In the genomic region with DNA sequence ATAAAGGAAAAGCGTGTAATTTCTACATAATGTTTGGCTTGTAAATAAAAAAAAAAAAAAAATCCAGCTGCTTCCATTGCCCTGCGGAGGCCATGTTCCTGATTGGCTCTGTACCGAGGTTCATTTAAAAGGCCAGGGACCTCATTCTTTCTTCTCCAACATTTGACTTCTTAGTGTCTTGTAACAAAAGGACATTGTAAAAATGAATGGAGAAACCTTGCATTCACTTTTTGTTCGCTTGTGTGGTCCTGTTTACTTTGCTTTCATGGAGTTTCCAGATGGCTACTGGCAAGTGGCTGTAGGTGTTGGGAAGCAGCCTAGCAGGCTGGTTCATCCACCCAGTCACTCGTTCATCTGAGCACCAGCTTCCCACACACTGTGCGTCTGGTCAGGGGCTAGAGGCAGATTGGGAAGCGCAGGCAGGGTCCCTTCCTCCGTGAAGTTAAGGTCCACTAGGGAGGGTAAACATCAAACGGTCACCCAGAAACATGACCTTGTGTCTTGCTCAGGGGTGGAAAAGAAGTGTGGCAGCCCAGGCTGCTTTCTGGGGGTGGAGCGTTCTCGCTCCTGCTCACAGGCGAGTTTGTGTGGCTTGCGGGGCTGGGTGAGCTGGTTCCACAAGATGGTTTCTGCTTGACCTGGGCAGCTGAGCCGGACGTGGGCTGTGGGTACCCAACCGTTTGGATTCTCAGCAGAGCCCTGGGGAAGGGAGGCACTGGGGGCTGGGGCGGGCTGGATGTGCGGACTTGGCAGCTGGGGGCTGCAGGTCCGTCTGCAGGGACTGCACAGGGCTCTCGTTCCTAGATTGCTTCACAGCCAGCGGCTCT, we compare ENCODE assay signal across 1 cellular context.
TF ChIP-seq lines count a peak whose summit lies in the region.

No MANE protein-coding gene starts in this region.

TF ChIP-seq in WTC11, 78 proteins besides CTCF, POLR2A, EP300 and RAD21 (continued from another document):
- TF ChIP-seq OVOL2 (CRISPR knock-in tag; IDR thresholded peaks at IDR 0.05; ENCODE audit: borderline replicate concordance) = no peak
- TF ChIP-seq ZNF281 (CRISPR knock-in tag; IDR thresholded peaks at IDR 0.05) = no peak
- TF ChIP-seq GABPB1 (CRISPR knock-in tag; IDR thresholded peaks at IDR 0.05) = no peak
- TF ChIP-seq FOXJ3 (CRISPR knock-in tag; IDR thresholded peaks at IDR 0.05; ENCODE audit: borderline replicate concordance) = no peak
- TF ChIP-seq, protein P1, sequence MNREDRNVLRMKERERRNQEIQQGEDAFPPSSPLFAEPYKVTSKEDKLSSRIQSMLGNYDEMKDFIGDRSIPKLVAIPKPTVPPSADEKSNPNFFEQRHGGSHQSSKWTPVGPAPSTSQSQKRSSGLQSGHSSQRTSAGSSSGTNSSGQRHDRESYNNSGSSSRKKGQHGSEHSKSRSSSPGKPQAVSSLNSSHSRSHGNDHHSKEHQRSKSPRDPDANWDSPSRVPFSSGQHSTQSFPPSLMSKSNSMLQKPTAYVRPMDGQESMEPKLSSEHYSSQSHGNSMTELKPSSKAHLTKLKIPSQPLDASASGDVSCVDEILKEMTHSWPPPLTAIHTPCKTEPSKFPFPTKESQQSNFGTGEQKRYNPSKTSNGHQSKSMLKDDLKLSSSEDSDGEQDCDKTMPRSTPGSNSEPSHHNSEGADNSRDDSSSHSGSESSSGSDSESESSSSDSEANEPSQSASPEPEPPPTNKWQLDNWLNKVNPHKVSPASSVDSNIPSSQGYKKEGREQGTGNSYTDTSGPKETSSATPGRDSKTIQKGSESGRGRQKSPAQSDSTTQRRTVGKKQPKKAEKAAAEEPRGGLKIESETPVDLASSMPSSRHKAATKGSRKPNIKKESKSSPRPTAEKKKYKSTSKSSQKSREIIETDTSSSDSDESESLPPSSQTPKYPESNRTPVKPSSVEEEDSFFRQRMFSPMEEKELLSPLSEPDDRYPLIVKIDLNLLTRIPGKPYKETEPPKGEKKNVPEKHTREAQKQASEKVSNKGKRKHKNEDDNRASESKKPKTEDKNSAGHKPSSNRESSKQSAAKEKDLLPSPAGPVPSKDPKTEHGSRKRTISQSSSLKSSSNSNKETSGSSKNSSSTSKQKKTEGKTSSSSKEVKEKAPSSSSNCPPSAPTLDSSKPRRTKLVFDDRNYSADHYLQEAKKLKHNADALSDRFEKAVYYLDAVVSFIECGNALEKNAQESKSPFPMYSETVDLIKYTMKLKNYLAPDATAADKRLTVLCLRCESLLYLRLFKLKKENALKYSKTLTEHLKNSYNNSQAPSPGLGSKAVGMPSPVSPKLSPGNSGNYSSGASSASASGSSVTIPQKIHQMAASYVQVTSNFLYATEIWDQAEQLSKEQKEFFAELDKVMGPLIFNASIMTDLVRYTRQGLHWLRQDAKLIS (CRISPR knock-in tag; IDR thresholded peaks at IDR 0.05; ENCODE audit: borderline replicate concordance) = no peak
- TF ChIP-seq TP53 (CRISPR knock-in tag; IDR thresholded peaks at IDR 0.05) = no peak
- TF ChIP-seq NFE2L1 (CRISPR knock-in tag; IDR thresholded peaks at IDR 0.05) = no peak
- TF ChIP-seq ATF3 (CRISPR knock-in tag; conservative IDR thresholded peaks at IDR 0.05) = no peak
- TF ChIP-seq SP1 (CRISPR knock-in tag; conservative IDR thresholded peaks at IDR 0.05) = no peak
- no peak for TF ChIP-seq ZBTB43 (CRISPR knock-in tag; IDR thresholded peaks at IDR 0.05)
- TF ChIP-seq ZNF138 (CRISPR knock-in tag; conservative IDR thresholded peaks at IDR 0.05) = no peak
- TF ChIP-seq ESRRA (CRISPR knock-in tag; IDR thresholded peaks at IDR 0.05; ENCODE audit: borderline replicate concordance) = no peak
- TF ChIP-seq ZNF121 (CRISPR knock-in tag; IDR thresholded peaks at IDR 0.05) = no peak
- TF ChIP-seq, protein P2, sequence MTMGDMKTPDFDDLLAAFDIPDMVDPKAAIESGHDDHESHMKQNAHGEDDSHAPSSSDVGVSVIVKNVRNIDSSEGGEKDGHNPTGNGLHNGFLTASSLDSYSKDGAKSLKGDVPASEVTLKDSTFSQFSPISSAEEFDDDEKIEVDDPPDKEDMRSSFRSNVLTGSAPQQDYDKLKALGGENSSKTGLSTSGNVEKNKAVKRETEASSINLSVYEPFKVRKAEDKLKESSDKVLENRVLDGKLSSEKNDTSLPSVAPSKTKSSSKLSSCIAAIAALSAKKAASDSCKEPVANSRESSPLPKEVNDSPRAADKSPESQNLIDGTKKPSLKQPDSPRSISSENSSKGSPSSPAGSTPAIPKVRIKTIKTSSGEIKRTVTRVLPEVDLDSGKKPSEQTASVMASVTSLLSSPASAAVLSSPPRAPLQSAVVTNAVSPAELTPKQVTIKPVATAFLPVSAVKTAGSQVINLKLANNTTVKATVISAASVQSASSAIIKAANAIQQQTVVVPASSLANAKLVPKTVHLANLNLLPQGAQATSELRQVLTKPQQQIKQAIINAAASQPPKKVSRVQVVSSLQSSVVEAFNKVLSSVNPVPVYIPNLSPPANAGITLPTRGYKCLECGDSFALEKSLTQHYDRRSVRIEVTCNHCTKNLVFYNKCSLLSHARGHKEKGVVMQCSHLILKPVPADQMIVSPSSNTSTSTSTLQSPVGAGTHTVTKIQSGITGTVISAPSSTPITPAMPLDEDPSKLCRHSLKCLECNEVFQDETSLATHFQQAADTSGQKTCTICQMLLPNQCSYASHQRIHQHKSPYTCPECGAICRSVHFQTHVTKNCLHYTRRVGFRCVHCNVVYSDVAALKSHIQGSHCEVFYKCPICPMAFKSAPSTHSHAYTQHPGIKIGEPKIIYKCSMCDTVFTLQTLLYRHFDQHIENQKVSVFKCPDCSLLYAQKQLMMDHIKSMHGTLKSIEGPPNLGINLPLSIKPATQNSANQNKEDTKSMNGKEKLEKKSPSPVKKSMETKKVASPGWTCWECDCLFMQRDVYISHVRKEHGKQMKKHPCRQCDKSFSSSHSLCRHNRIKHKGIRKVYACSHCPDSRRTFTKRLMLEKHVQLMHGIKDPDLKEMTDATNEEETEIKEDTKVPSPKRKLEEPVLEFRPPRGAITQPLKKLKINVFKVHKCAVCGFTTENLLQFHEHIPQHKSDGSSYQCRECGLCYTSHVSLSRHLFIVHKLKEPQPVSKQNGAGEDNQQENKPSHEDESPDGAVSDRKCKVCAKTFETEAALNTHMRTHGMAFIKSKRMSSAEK (CRISPR knock-in tag; IDR thresholded peaks at IDR 0.05; ENCODE audit: borderline replicate concordance) = no peak
- no peak for TF ChIP-seq TCF7 (CRISPR knock-in tag; IDR thresholded peaks at IDR 0.05; ENCODE audit: low read depth)
- TF ChIP-seq CREB1 (CRISPR knock-in tag; IDR thresholded peaks at IDR 0.05) = no peak
- no peak for TF ChIP-seq TEAD4 (CRISPR knock-in tag; IDR thresholded peaks at IDR 0.05)
- TF ChIP-seq, protein P3, sequence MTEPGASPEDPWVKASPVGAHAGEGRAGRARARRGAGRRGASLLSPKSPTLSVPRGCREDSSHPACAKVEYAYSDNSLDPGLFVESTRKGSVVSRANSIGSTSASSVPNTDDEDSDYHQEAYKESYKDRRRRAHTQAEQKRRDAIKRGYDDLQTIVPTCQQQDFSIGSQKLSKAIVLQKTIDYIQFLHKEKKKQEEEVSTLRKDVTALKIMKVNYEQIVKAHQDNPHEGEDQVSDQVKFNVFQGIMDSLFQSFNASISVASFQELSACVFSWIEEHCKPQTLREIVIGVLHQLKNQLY (CRISPR knock-in tag; IDR thresholded peaks at IDR 0.05) = no peak
- TF ChIP-seq, protein P4, sequence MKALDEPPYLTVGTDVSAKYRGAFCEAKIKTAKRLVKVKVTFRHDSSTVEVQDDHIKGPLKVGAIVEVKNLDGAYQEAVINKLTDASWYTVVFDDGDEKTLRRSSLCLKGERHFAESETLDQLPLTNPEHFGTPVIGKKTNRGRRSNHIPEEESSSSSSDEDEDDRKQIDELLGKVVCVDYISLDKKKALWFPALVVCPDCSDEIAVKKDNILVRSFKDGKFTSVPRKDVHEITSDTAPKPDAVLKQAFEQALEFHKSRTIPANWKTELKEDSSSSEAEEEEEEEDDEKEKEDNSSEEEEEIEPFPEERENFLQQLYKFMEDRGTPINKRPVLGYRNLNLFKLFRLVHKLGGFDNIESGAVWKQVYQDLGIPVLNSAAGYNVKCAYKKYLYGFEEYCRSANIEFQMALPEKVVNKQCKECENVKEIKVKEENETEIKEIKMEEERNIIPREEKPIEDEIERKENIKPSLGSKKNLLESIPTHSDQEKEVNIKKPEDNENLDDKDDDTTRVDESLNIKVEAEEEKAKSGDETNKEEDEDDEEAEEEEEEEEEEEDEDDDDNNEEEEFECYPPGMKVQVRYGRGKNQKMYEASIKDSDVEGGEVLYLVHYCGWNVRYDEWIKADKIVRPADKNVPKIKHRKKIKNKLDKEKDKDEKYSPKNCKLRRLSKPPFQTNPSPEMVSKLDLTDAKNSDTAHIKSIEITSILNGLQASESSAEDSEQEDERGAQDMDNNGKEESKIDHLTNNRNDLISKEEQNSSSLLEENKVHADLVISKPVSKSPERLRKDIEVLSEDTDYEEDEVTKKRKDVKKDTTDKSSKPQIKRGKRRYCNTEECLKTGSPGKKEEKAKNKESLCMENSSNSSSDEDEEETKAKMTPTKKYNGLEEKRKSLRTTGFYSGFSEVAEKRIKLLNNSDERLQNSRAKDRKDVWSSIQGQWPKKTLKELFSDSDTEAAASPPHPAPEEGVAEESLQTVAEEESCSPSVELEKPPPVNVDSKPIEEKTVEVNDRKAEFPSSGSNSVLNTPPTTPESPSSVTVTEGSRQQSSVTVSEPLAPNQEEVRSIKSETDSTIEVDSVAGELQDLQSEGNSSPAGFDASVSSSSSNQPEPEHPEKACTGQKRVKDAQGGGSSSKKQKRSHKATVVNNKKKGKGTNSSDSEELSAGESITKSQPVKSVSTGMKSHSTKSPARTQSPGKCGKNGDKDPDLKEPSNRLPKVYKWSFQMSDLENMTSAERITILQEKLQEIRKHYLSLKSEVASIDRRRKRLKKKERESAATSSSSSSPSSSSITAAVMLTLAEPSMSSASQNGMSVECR (CRISPR knock-in tag; IDR thresholded peaks at IDR 0.05; ENCODE audit: borderline replicate concordance) = no peak
